In genomic region chr15:98779463-98780071, GRCh38 we compare ENCODE assay signal across 8 cellular contexts.
A peak's percentile ranks its signal among the peaks of the same experiment; 100 is the strongest.
DNase-seq lines count a peak whose midpoint lies in the region; ATAC-seq and TF ChIP-seq lines count a peak whose summit lies in the region.

No MANE protein-coding gene starts in this region.

- peak overlapping the region; percentile 8 for H3K27ac Mint-ChIP-seq in progenitor cell of endocrine pancreas

- H3K4me3 ChIP-seq in KMS-11 (IDR thresholded peaks at IDR 0.05; ENCODE audit: insufficient read depth, low read depth, low read length) (no peak overlapping the region), uterus (no peak overlapping the region)

- peaks cover 33% of the 10 kb centered on the region for H3K4me1 Mint-ChIP-seq in progenitor cell of endocrine pancreas (ENCODE audit: low read depth)

- DNase-seq in GDM1 (lab: John Stamatoyannopoulos, UW) = peak; percentile 94
- peak; percentile 77 for DNase-seq in activated naive CD4-positive, alpha-beta T cell treated with anti-CD3 and anti-CD28 coated beads, Interleukin-2, amount 50 U/mL, for 16 hours
- peak; percentile 60 to 94 (median 84) for DNase-seq in head of caudate nucleus
- DNase-seq in progenitor cell of endocrine pancreas (ENCODE audit: low spot score, unreplicated experiment) = peak; percentile 43
- DNase-seq in uterus = peak; percentile 70 to 78

- H3K4me2 ChIP-seq in KMS-11 = peak overlapping the region; percentile 65

- H3K9ac ChIP-seq in KMS-11 = no peak overlapping the region

- H3K4me1 ChIP-seq in KMS-11 (ENCODE audit: low read depth, poor library complexity, severe bottlenecking) = peaks cover 60% of the 10 kb centered on the region
- peaks cover 0 to 11% of the 10 kb centered on the region in 2 donors for H3K4me1 ChIP-seq in uterus

- H3K36me3 ChIP-seq in KMS-11 (ENCODE audit: insufficient read depth) (no peaks in the 10 kb centered on the region), uterus (no peaks in the 10 kb centered on the region)

- no peaks in the 10 kb centered on the region for H3K27me3 Mint-ChIP-seq in progenitor cell of endocrine pancreas

- intact Hi-C loops in head of caudate nucleus (cut with DNase I) = loop anchor here (5.0 kb wide), 1 partner anchor 122 kb away; no protein-coding TSS in a partner anchor
- intact Hi-C loops in uterus (cut with DNase I; ENCODE audit: low total_unique reads) = no loop called here

- H3K79me2 ChIP-seq in KMS-11 (ENCODE audit: insufficient read depth, low read depth) = peaks cover 55% of the 10 kb centered on the region

- TF ChIP-seq CTCF in KMS-11 (conservative IDR thresholded peaks at IDR 0.05; ENCODE audit: low read depth, low read length) (peak; percentile 95), progenitor cell of endocrine pancreas (IDR thresholded peaks at IDR 0.05; ENCODE audit: unreplicated experiment) (peak; percentile 79), uterus (IDR thresholded peaks at IDR 0.05) (peak; percentile 68 to 79 (median 74))

- peak; percentile 76 for ATAC-seq in GM21786 (IDR thresholded peaks at IDR 0.05; ENCODE audit: unreplicated experiment)
- ATAC-seq in SK-N-SH treated with all-trans-retinoic acid at 6 μM for 48 hours = peak; percentile 98

- TF ChIP-seq POLR2A in uterus (IDR thresholded peaks at IDR 0.05) = no peak

- H3K4me3 Mint-ChIP-seq in progenitor cell of endocrine pancreas (ENCODE audit: low read depth) = no peak overlapping the region

- no peaks in the 10 kb centered on the region for H3K9me3 ChIP-seq in uterus

- H2AFZ ChIP-seq in KMS-11 (ENCODE audit: low read depth) = 0 out of 2 replicates have a peak overlapping the region, but pooled peaks have one; percentile 6

- no peaks in the 10 kb centered on the region for H3K36me3 Mint-ChIP-seq in progenitor cell of endocrine pancreas (ENCODE audit: insufficient read depth)

- H4K20me1 ChIP-seq in KMS-11 (ENCODE audit: insufficient read depth) = no peaks in the 10 kb centered on the region

- no peaks in the 10 kb centered on the region for H3K9me3 Mint-ChIP-seq in progenitor cell of endocrine pancreas (ENCODE audit: low read depth)

- H3K27ac ChIP-seq in KMS-11 = peak overlapping the region; percentile 23; the same call in 1 of the 2 replicates
- H3K27ac ChIP-seq in uterus = no peak overlapping the region

- H3K27me3 ChIP-seq in KMS-11 (ENCODE audit: insufficient read depth, low read depth) (no peaks in the 10 kb centered on the region), uterus (no peaks in the 10 kb centered on the region)

TF ChIP-seq in SK-N-SH treated with all-trans-retinoic acid at 6 μM for 48 hours, 23 proteins besides CTCF, POLR2A, EP300 and RAD21:
- TF ChIP-seq ZNF70 (CRISPR knock-in tag; IDR thresholded peaks at IDR 0.05) = no peak
- no peak for TF ChIP-seq ESRRG (CRISPR knock-in tag; IDR thresholded peaks at IDR 0.05)
- TF ChIP-seq POU6F1 (CRISPR knock-in tag; IDR thresholded peaks at IDR 0.05; ENCODE audit: borderline replicate concordance, low read depth) = no peak
- TF ChIP-seq ISL1 (CRISPR knock-in tag; IDR thresholded peaks at IDR 0.05) = no peak
- TF ChIP-seq ARNTL (CRISPR knock-in tag; IDR thresholded peaks at IDR 0.05; ENCODE audit: borderline replicate concordance, low read depth) = no peak
- no peak for TF ChIP-seq OSR1 (CRISPR knock-in tag; IDR thresholded peaks at IDR 0.05)
- no peak for TF ChIP-seq ZFP3 (CRISPR knock-in tag; IDR thresholded peaks at IDR 0.05)
- no peak for TF ChIP-seq GLIS3 (CRISPR knock-in tag; IDR thresholded peaks at IDR 0.05)
- TF ChIP-seq ZNF565 (CRISPR knock-in tag; conservative IDR thresholded peaks at IDR 0.05; ENCODE audit: low read depth) = no peak

Comparison
In these comparisons a context has a peak if more than half of its experiments do, and no peak if none do; other contexts are left out.
1. DNase-seq: peak in every context shown above with its lines; median percentile 94 in GDM1; 84 in head of caudate nucleus; 77 in activated naive CD4-positive, alpha-beta T cell treated with anti-CD3 and anti-CD28 coated beads, Interleukin-2, amount 50 U/mL, for 16 hours; 74 in uterus; 43 in progenitor cell of endocrine pancreas.